Comparison of ENCODE assay signal across 1 cellular context in genomic region chr9:10146517-10147331, GRCh38.
TF ChIP-seq lines count a peak whose summit lies in the region.

No MANE protein-coding gene starts in this region.

TF ChIP-seq in HepG2, 621 proteins besides CTCF, POLR2A, EP300 and RAD21 (continued from another document):
- TF ChIP-seq ELK4 (CRISPR knock-in tag; IDR thresholded peaks at IDR 0.05; ENCODE audit: borderline replicate concordance) (no peak), ETV6 (CRISPR knock-in tag; conservative IDR thresholded peaks at IDR 0.05) (no peak), FOXP4 (CRISPR knock-in tag; IDR thresholded peaks at IDR 0.05) (peak; percentile 61), FOXA3 (CRISPR knock-in tag; IDR thresholded peaks at IDR 0.05) (peak; percentile 55), ARID5B (CRISPR knock-in tag; IDR thresholded peaks at IDR 0.05) (peak; percentile 59), KLF15 (CRISPR knock-in tag; IDR thresholded peaks at IDR 0.05; ENCODE audit: borderline replicate concordance) (no peak), AHDC1 (CRISPR knock-in tag; IDR thresholded peaks at IDR 0.05; ENCODE audit: borderline replicate concordance) (peak; percentile 63; the same call in 1 of the 2 replicates), MXD3 (CRISPR knock-in tag; IDR thresholded peaks at IDR 0.05) (no peak), LBX2 (CRISPR knock-in tag; IDR thresholded peaks at IDR 0.05; ENCODE audit: borderline replicate concordance) (no peak), ZNF749 (CRISPR knock-in tag; IDR thresholded peaks at IDR 0.05; ENCODE audit: borderline replicate concordance) (no peak), KDM6A (CRISPR knock-in tag; IDR thresholded peaks at IDR 0.05; ENCODE audit: low read depth) (peak; percentile 57; the same call in 1 of the 2 replicates), FOXP1 (IDR thresholded peaks at IDR 0.05) (no peak), FOXP1 (CRISPR knock-in tag; IDR thresholded peaks at IDR 0.05) (peak; percentile 62), ZNF652 (CRISPR knock-in tag; IDR thresholded peaks at IDR 0.05; ENCODE audit: borderline replicate concordance, low read depth) (peak; percentile 95)
